In the genomic region with DNA sequence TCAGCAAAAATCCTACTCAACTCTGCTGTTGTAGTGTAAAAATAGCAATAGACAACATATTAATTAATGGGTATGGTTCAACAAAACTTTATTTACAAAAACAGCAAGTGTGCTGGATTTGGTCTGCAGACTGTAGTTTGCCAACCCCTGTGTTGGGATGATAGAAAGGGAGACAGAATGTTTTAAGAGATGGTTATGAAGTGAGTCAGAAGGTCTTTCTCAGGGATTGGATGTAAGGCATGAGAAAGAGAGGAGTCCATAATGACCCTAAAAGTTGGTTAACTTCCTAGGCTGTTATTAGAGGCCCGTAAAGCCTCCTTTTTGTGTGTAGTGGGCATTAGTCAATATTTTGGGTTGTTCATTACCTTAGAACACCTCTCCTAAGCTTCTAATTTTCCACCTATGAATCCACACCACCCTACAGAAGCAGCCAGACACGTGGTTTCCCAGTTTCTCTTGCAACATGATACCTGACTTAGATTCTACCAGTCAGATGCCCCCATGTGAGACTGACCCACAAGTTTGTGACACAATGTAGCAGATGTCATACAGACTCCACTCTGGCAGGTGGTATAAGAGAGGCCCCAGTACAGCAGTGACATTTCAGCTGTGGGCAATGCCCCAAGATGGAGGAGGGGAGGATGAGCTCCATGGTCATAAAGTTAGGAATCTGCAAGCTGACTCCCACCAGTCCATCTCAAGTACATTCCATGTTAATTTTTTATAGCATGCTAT, we compare ENCODE assay signal across 1 cellular context.
TF ChIP-seq lines count a peak whose summit lies in the region.

No MANE protein-coding gene starts in this region.

TF ChIP-seq in IMR-90, 13 proteins besides CTCF, POLR2A, EP300 and RAD21:
- TF ChIP-seq MAFK (IDR thresholded peaks at IDR 0.05; ENCODE audit: low read depth, low read length) (no peak), BHLHE40 (IDR thresholded peaks at IDR 0.05; ENCODE audit: low read depth, low read length) (no peak), FOS (IDR thresholded peaks at IDR 0.05; ENCODE audit: low read depth, low read length) (no peak), RFX5 (IDR thresholded peaks at IDR 0.05; ENCODE audit: low read depth, low read length) (no peak), MXI1 (IDR thresholded peaks at IDR 0.05; ENCODE audit: borderline replicate concordance, low read depth, low read length) (no peak), MAZ (IDR thresholded peaks at IDR 0.05; ENCODE audit: borderline replicate concordance, low read depth, low read length) (no peak), CHD1 (IDR thresholded peaks at IDR 0.05; ENCODE audit: low read depth, low read length) (no peak), CEBPB (IDR thresholded peaks at IDR 0.05; ENCODE audit: low read depth, low read length) (no peak), RCOR1 (IDR thresholded peaks at IDR 0.05; ENCODE audit: insufficient replicate concordance, low read length) (no peak), NFE2L2 (IDR thresholded peaks at IDR 0.05; ENCODE audit: low read depth, low read length) (no peak), SMC3 (IDR thresholded peaks at IDR 0.05; ENCODE audit: low read depth, low read length) (no peak)
- TF ChIP-seq, protein P1, sequence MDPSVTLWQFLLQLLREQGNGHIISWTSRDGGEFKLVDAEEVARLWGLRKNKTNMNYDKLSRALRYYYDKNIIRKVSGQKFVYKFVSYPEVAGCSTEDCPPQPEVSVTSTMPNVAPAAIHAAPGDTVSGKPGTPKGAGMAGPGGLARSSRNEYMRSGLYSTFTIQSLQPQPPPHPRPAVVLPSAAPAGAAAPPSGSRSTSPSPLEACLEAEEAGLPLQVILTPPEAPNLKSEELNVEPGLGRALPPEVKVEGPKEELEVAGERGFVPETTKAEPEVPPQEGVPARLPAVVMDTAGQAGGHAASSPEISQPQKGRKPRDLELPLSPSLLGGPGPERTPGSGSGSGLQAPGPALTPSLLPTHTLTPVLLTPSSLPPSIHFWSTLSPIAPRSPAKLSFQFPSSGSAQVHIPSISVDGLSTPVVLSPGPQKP (IDR thresholded peaks at IDR 0.05; ENCODE audit: borderline replicate concordance, low read depth, low read length), result no peak
- TF ChIP-seq, protein P2, sequence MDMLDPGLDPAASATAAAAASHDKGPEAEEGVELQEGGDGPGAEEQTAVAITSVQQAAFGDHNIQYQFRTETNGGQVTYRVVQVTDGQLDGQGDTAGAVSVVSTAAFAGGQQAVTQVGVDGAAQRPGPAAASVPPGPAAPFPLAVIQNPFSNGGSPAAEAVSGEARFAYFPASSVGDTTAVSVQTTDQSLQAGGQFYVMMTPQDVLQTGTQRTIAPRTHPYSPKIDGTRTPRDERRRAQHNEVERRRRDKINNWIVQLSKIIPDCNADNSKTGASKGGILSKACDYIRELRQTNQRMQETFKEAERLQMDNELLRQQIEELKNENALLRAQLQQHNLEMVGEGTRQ (IDR thresholded peaks at IDR 0.05; ENCODE audit: low read depth, low read length), result no peak
TF ChIP-seq in IMR-90: peak in this region for 0.
